ENCODE assay signal across 1 cellular context in the genomic region with DNA sequence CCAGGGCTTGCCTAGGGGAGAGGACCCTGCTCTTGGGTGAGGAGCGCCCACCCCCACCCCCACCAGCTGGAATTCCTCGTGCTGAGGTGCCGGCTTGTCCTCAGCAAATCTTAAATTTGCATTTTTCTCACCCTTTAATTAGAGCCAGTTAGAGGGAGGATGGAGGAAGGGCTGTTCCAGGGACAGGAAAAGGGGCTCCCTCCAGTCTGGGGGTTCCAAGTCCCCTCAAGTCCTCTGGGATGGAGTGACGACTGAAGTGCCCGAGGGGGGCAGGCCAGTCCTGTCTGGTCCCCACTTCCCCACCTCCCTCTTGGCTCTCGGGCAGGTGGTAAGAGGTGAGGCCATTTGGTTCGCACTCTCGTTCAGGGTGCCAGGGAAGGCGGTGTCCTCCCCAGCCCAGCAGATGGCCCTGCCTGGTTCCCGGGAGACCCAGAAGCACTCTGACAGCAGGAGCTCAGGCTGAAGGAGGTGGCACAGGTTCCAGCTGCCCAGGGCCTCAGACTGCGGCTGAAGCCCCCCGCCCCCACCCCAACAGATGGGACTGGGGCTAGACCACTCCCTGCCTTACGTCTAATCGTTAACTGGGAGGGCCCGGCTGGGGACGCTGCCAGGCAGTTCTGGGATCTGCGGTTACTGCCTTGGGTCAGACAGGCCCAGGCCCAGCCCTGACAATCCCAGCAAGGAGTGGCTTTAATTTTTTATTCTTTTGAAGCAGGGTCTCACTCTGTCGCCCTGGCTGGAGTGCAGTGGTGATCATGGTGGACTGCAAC.
TF ChIP-seq lines count a peak whose summit lies in the region.

No MANE protein-coding gene starts in this region.

TF ChIP-seq in HepG2, 621 proteins besides CTCF, POLR2A, EP300 and RAD21 (continued from another document and continues in another):
- no peak for TF ChIP-seq ATF6 (CRISPR knock-in tag; conservative IDR thresholded peaks at IDR 0.05)
- no peak for TF ChIP-seq THAP7 (CRISPR knock-in tag; IDR thresholded peaks at IDR 0.05)
- TF ChIP-seq ZNF710 (CRISPR knock-in tag; IDR thresholded peaks at IDR 0.05; ENCODE audit: borderline replicate concordance), result no peak
- peak; percentile 92 for TF ChIP-seq AGO2 (optimal IDR thresholded peaks at IDR 0.05; ENCODE audit: low read depth, low read length)
- no peak for TF ChIP-seq ZNF605 (CRISPR knock-in tag; IDR thresholded peaks at IDR 0.05)
- no peak for TF ChIP-seq GPBP1L1 (CRISPR knock-in tag; IDR thresholded peaks at IDR 0.05)
- TF ChIP-seq ATF5 (CRISPR knock-in tag; IDR thresholded peaks at IDR 0.05; ENCODE audit: low read depth), result no peak
- no peak for TF ChIP-seq MYPOP (CRISPR knock-in tag; IDR thresholded peaks at IDR 0.05)
- no peak for TF ChIP-seq KDM1A (CRISPR knock-in tag; IDR thresholded peaks at IDR 0.05)
- no peak for TF ChIP-seq NR0B2 (CRISPR knock-in tag; IDR thresholded peaks at IDR 0.05)
- 0 out of 2 replicates have a peak, but pooled peaks have one; percentile 83 for TF ChIP-seq ZNF615 (CRISPR knock-in tag; IDR thresholded peaks at IDR 0.05; ENCODE audit: borderline replicate concordance)
- TF ChIP-seq ZNF646 (CRISPR knock-in tag; IDR thresholded peaks at IDR 0.05), result no peak
- TF ChIP-seq ARID2 (CRISPR knock-in tag; IDR thresholded peaks at IDR 0.05; ENCODE audit: borderline replicate concordance), result no peak
- no peak for TF ChIP-seq CCAR2 (optimal IDR thresholded peaks at IDR 0.05; ENCODE audit: low read depth, low read length)
- 0 out of 2 replicates have a peak, but pooled peaks have one; percentile 25 for TF ChIP-seq TGIF2 (CRISPR knock-in tag; IDR thresholded peaks at IDR 0.05)
- TF ChIP-seq, protein P1, sequence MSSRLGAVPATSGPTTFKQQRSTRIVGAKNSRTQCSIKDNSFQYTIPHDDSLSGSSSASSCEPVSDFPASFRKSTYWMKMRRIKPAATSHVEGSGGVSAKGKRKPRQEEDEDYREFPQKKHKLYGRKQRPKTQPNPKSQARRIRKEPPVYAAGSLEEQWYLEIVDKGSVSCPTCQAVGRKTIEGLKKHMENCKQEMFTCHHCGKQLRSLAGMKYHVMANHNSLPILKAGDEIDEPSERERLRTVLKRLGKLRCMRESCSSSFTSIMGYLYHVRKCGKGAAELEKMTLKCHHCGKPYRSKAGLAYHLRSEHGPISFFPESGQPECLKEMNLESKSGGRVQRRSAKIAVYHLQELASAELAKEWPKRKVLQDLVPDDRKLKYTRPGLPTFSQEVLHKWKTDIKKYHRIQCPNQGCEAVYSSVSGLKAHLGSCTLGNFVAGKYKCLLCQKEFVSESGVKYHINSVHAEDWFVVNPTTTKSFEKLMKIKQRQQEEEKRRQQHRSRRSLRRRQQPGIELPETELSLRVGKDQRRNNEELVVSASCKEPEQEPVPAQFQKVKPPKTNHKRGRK (CRISPR knock-in tag; IDR thresholded peaks at IDR 0.05), result no peak
- TF ChIP-seq LBX2 (CRISPR knock-in tag; IDR thresholded peaks at IDR 0.05; ENCODE audit: borderline replicate concordance), result no peak
- no peak for TF ChIP-seq GLI4 (CRISPR knock-in tag; IDR thresholded peaks at IDR 0.05; ENCODE audit: borderline replicate concordance)
- no peak for TF ChIP-seq SMAD1 (CRISPR knock-in tag; IDR thresholded peaks at IDR 0.05; ENCODE audit: borderline replicate concordance, low read depth)
- no peak for TF ChIP-seq TSC22D2 (CRISPR knock-in tag; IDR thresholded peaks at IDR 0.05; ENCODE audit: borderline replicate concordance)
- no peak for TF ChIP-seq ZNF276 (CRISPR knock-in tag; IDR thresholded peaks at IDR 0.05; ENCODE audit: low read depth)
- TF ChIP-seq HDAC1 (CRISPR knock-in tag; IDR thresholded peaks at IDR 0.05), result 0 out of 2 replicates have a peak, but pooled peaks have one; percentile 37
- TF ChIP-seq, protein P2, sequence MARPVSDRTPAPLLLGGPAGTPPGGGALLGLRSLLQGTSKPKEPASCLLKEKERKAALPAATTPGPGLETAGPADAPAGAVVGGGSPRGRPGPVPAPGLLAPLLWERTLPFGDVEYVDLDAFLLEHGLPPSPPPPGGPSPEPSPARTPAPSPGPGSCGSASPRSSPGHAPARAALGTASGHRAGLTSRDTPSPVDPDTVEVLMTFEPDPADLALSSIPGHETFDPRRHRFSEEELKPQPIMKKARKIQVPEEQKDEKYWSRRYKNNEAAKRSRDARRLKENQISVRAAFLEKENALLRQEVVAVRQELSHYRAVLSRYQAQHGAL (CRISPR knock-in tag; IDR thresholded peaks at IDR 0.05; ENCODE audit: not compliant biosample characterization), result no peak
- TF ChIP-seq SRSF9 (IDR thresholded peaks at IDR 0.05; ENCODE audit: borderline replicate concordance, insufficient read depth, low read depth, low read length, poor library complexity, severe bottlenecking), result no peak
- TF ChIP-seq YEATS2 (CRISPR knock-in tag; IDR thresholded peaks at IDR 0.05; ENCODE audit: borderline replicate concordance), result no peak
- TF ChIP-seq MED8 (CRISPR knock-in tag; IDR thresholded peaks at IDR 0.05; ENCODE audit: insufficient replicate concordance), result peak; percentile 19
- TF ChIP-seq ATF7 (IDR thresholded peaks at IDR 0.05), result no peak
- no peak for TF ChIP-seq ATF7 (CRISPR knock-in tag; IDR thresholded peaks at IDR 0.05)
